ENCODE assay signal across 26 cellular contexts in genomic region chr10:91774571-91774970, GRCh38.
"Had no signal": no experiment of that assay in that cellular context is flagged by ENCODE, and none has a peak within 500 bp of the region (broad histone marks: within the 10 kb centered on the region; RNA-seq: fewer than 3 reads in every experiment).

No MANE protein-coding gene starts in this region.

- H3K4me3 ChIP-seq: stomach, suprapubic skin, testis, thoracic aorta, thyroid gland, tibial artery, tibial nerve, transverse colon, upper lobe of left lung, upper lobe of right lung, uterus, vagina had no signal

- H3K36me3 ChIP-seq: stomach, suprapubic skin, thoracic aorta, thyroid gland, tibial artery, tibial nerve, transverse colon, upper lobe of left lung, upper lobe of right lung, uterus, vagina had no signal

- FAIRE-seq: urothelium cell line had no signal

- DNase-seq: stimulated activated CD4-positive, alpha-beta T cell treated with anti-CD3 and anti-CD28 coated beads, Interleukin-2, amount 100 ng/mL, for 48 hours; stimulated activated CD4-positive, alpha-beta T cell treated with anti-CD3 and anti-CD28 coated beads, Interleukin-4, amount 100 ng/mL, for 1 hour; stimulated activated CD4-positive, alpha-beta T cell treated with anti-CD3 and anti-CD28 coated beads, Interleukin-4, amount 100 ng/mL, for 24 hours; stimulated activated CD4-positive, alpha-beta T cell treated with anti-CD3 and anti-CD28 coated beads, Interleukin-4, amount 100 ng/mL, for 4 hours; stimulated activated CD8-positive, alpha-beta memory T cell treated with anti-CD3 and anti-CD28 coated beads, Interleukin-4, amount 100 ng/mL, for 48 hours; stimulated activated naive B cell treated with anti-CD40 and anti-IgM and Interleukin-4, amounts not matched to agents 10 μg/mL and 1 μg/mL and 100 μg/mL, for 72 hours; stimulated activated naive CD4-positive, alpha-beta T cell; stimulated activated naive CD4-positive, alpha-beta T cell treated with Interleukin-2 at 50 U/mL for 16 hours; stimulated activated naive CD8-positive, alpha-beta T cell treated with anti-CD3 and anti-CD28 coated beads, Interleukin-15, amount 100 ng/mL, for 72 hours; stimulated activated naive CD8-positive, alpha-beta T cell treated with anti-CD3 and anti-CD28 coated beads, Interleukin-15, Interleukin-2, amounts not matched to agents 100 U/mL and 50 U/mL, for 24 hours; stomach; substantia nigra; testis; thyroid gland; tibial artery; transverse colon; upper lobe of left lung; upper lobe of right lung; uterus had no signal

- H3K9me3 ChIP-seq: stomach, suprapubic skin, testis, thoracic aorta, thyroid gland, tibial artery, tibial nerve, transverse colon, upper lobe of left lung, upper lobe of right lung, uterus, vagina had no signal

- H3K27ac ChIP-seq: stomach, suprapubic skin, testis, thoracic aorta, thyroid gland, tibial artery, tibial nerve, transverse colon, upper lobe of left lung, upper lobe of right lung, uterus, vagina had no signal

- H3K27me3 ChIP-seq: stomach, testis, thyroid gland, transverse colon, upper lobe of left lung, uterus, vagina had no signal

- H3K4me1 ChIP-seq: stomach, testis, thyroid gland, tibial artery, tibial nerve, transverse colon, upper lobe of left lung, upper lobe of right lung, uterus, vagina had no signal

- ATAC-seq: stimulated activated effector memory CD8-positive, alpha-beta T cell treated with anti-CD3 and anti-CD28 coated beads, Interleukin-12 subunit alpha, Interleukin-12 subunit beta, amount 100 ng/mL, for 72 hours; stimulated activated memory B cell treated with anti-CD40 and anti-IgM and Interleukin-4, amounts not matched to agents 10 μg/mL and 1 μg/mL and 100 μg/mL, for 72 hours; stimulated activated naive B cell treated with anti-CD40 and anti-IgM and Interleukin-4, amounts not matched to agents 10 μg/mL and 1 μg/mL and 100 μg/mL, for 72 hours; stimulated activated naive CD8-positive, alpha-beta T cell treated with anti-CD3 and anti-CD28 coated beads, Interleukin-15, amount 100 ng/mL, for 72 hours; stimulated activated naive CD8-positive, alpha-beta T cell treated with anti-CD3 and anti-CD28 coated beads, Interleukin-15, Interleukin-2, amounts not matched to agents 100 U/mL and 50 U/mL, for 24 hours; upper lobe of right lung had no signal
